ENCODE assay signal across 23 cellular contexts in genomic region chr2:15092166-15092565, GRCh38.
"Had no signal": no experiment of that assay in that cellular context is flagged by ENCODE, and none has a peak within 500 bp of the region (broad histone marks: within the 10 kb centered on the region; RNA-seq: fewer than 3 reads in every experiment).

No MANE protein-coding gene starts in this region.

- H3K4me3 Mint-ChIP-seq: T-cell had no signal

- DNase-seq: KBM-7, NCI-H1048, NCI-H1105, NCI-H1417, NCI-H1436 treated with DMSO at 0.1 percent for 48 hours, NCI-H1694, NCI-H1930, NCI-H2081, NCI-H2107, NCI-H226, NCI-H446, NCI-H510A, NCI-H524 treated with DMSO at 0.1 percent for 48 hours, NCI-H69, NCI-H774, Right ventricle myocardium superior, RPMI8226, SIG-M5, SK-N-SH, SW 1271, T-cell had no signal

- H3K9me3 Mint-ChIP-seq: T-cell had no signal

- H3K27me3 Mint-ChIP-seq: T-cell had no signal

- H3K27me3 ChIP-seq: SJSA1 had no signal

- H3K9me3 ChIP-seq: SJSA1, SK-N-SH had no signal

- H3K4me3 ChIP-seq: SJSA1 had no signal

- H3K9ac ChIP-seq: SK-N-SH had no signal

- ATAC-seq: T-cell had no signal

- H3K27ac ChIP-seq: HL-60, SJSA1 had no signal

- H3K4me2 ChIP-seq: SK-N-SH had no signal

- H3K27ac Mint-ChIP-seq: T-cell had no signal

- H3K4me1 Mint-ChIP-seq: T-cell had no signal

- H3K36me3 ChIP-seq: SJSA1 had no signal

- H3K4me1 ChIP-seq: SJSA1 had no signal

- H3K36me3 Mint-ChIP-seq: T-cell had no signal
